ENCODE assay signal across 23 cellular contexts in genomic region chr10:29828440-29828894, GRCh38.
DNase-seq lines count a peak whose midpoint lies in the region; FAIRE-seq and TF ChIP-seq lines count a peak whose summit lies in the region.
"Had no signal": no experiment of that assay in that cellular context is flagged by ENCODE, and none has a peak within 500 bp of the region (broad histone marks: within the 10 kb centered on the region; RNA-seq: fewer than 3 reads in every experiment).

No MANE protein-coding gene starts in this region.

- H2AFZ ChIP-seq in PC-9: no peak overlapping the region
- H2AFZ ChIP-seq: GM23338 had no signal

- TF ChIP-seq CTCF in CD14-positive monocyte (IDR thresholded peaks at IDR 0.05) (no peak), PC-9 (conservative IDR thresholded peaks at IDR 0.05) (no peak), nephron (IDR thresholded peaks at IDR 0.05; ENCODE audit: unreplicated experiment in 3 of 3) (no peak)

- FAIRE-seq in endometrium (lab: Jason Lieb, UNC): peak; percentile 71
- FAIRE-seq: islet of Langerhans had no signal

- CTCF ChIA-PET in PC-9 (lab: Charles Lee): no interaction called here

- DNase-seq in CD14-positive monocyte (ENCODE audit: low spot score) (no peak), PC-9 (peak in 1 of 2 experiments; percentile 65), NK-92 (lab: John Stamatoyannopoulos, UW; ENCODE audit: unreplicated experiment) (no peak), amygdala (lab: John Stamatoyannopoulos, UW) (no peak), NCI-H2227 (lab: John Stamatoyannopoulos, UW; ENCODE audit: unreplicated experiment) (no peak), NCI-H2107 treated with DMSO at 0.1 percent for 48 hours (lab: John Stamatoyannopoulos, UW; ENCODE audit: unreplicated experiment) (no peak)
- DNase-seq: ACHN; activated B cell treated with CpG ODN at 0.5 μM for 24 hours; CD4-positive, alpha-beta memory T cell; effector CD4-positive, alpha-beta T cell; mesendoderm; NCI-H187; NCI-H510A; psoas muscle; SHP77 treated with DMSO at 0.1 percent for 48 hours had no signal

- intact Hi-C loops in CD14-positive monocyte (cut with micrococcal nuclease) (no loop called here), PC-9 (cut with micrococcal nuclease; ENCODE audit: unreplicated experiment) (no loop called here)

- H3F3A ChIP-seq in PC-9 (ENCODE audit: insufficient read depth, low read depth): no peaks in the 10 kb centered on the region

- H3K27me3 ChIP-seq in PC-9 (ENCODE audit: insufficient read depth, low read depth): no peaks in the 10 kb centered on the region

- no peaks in the 10 kb centered on the region for H3K9me2 ChIP-seq in PC-9 (ENCODE audit: insufficient read depth)

- H3K9me3 Mint-ChIP-seq in CD14-positive monocyte (peaks cover 8 to 18% (median 15%) of the 10 kb centered on the region in 7 donors), nephron (peaks cover 4% of the 10 kb centered on the region)
- H3K9me3 Mint-ChIP-seq: activated B cell treated with CpG ODN at 0.5 μM for 24 hours, GM23338 had no signal

- POLR2A ChIA-PET in PC-9 (lab: Charles Lee; ENCODE audit: unreplicated experiment): interaction anchor here (0.6 kb wide), 1 partner anchor 119 kb away, joined by 4 read pairs; no protein-coding TSS in a partner anchor

- H3K27me3 Mint-ChIP-seq in CD14-positive monocyte (ENCODE audit: low read depth in 3 of 3): peaks cover 3 to 11% (median 6%) of the 10 kb centered on the region in 3 donors
- peaks cover 6% of the 10 kb centered on the region for H3K27me3 Mint-ChIP-seq in nephron (ENCODE audit: low read depth)
- H3K27me3 Mint-ChIP-seq: activated B cell treated with CpG ODN at 0.5 μM for 24 hours had no signal

- H3K4me1 Mint-ChIP-seq in CD14-positive monocyte (peaks cover 24% of the 10 kb centered on the region), nephron (peaks cover 31% of the 10 kb centered on the region)
- H3K4me1 Mint-ChIP-seq: activated B cell treated with CpG ODN at 0.5 μM for 24 hours; CD4-positive, alpha-beta memory T cell; neural crest cell had no signal

- peak overlapping the region; percentile 35 for H3K27ac ChIP-seq in PC-9
- H3K27ac ChIP-seq: psoas muscle, thoracic aorta had no signal

- no TSS peak for BruUV-seq in PC-9 (replicated peaks; lab: Mats Ljungman, UMichigan)

- H3K27ac Mint-ChIP-seq in CD14-positive monocyte (peak overlapping the region in 6 of 7 donors; percentile 54 to 95 (median 86)), nephron (peak overlapping the region in 2 of 3 experiments; percentile 29 to 37)
- H3K27ac Mint-ChIP-seq: activated B cell treated with CpG ODN at 0.5 μM for 24 hours; activated T-helper 2 cell treated with anti-CD3 and anti-CD28 coated beads, Interferon-gamma antibody, Interleukin-2, Interleukin-4, amounts not matched to agents 10 μg/mL and 5 μg/mL and 100 μg/mL, durations not matched to agents 14 hours and 24 hours and 36 hours; CD4-positive, alpha-beta memory T cell; GM23338; T-helper 2 cell treated with Interferon-gamma antibody and Interleukin-4, amounts not matched to agents 5 μg/mL and 100 μg/mL, for 36 hours had no signal

- H3K4me1 ChIP-seq in PC-9 (replicated peaks; ENCODE audit: insufficient read depth): peaks cover 14% of the 10 kb centered on the region
- H3K4me1 ChIP-seq: psoas muscle had no signal

- H3K4me3 Mint-ChIP-seq in CD14-positive monocyte (peak overlapping the region in 1 of 2 donors; percentile 50), nephron (no peak overlapping the region)
- H3K4me3 Mint-ChIP-seq: activated B cell treated with CpG ODN at 0.5 μM for 24 hours; CD4-positive, alpha-beta memory T cell; GM23338; neural crest cell; T-helper 2 cell treated with Interferon-gamma antibody and Interleukin-4, amounts not matched to agents 5 μg/mL and 100 μg/mL, for 36 hours had no signal

- H3K79me2 ChIP-seq in PC-9 (ENCODE audit: low read depth): no peaks in the 10 kb centered on the region

- H3K36me3 Mint-ChIP-seq in CD14-positive monocyte (no peaks in the 10 kb centered on the region), nephron (ENCODE audit: low read depth) (no peaks in the 10 kb centered on the region)
- H3K36me3 Mint-ChIP-seq: CD4-positive, alpha-beta memory T cell had no signal

- H3K4me2 ChIP-seq in PC-9: no peak overlapping the region
- H3K4me2 ChIP-seq: GM23338 had no signal

- H3K4me3 ChIP-seq in PC-9: no peak overlapping the region
- H3K4me3 ChIP-seq: GM23338, psoas muscle, thoracic aorta had no signal

- H4K20me1 ChIP-seq in PC-9 (ENCODE audit: insufficient read depth): no peaks in the 10 kb centered on the region

- H3K9me3 ChIP-seq in PC-9 (ENCODE audit: insufficient read depth, low read depth): no peaks in the 10 kb centered on the region
- H3K9me3 ChIP-seq: psoas muscle, thoracic aorta had no signal

- H3K36me3 ChIP-seq in PC-9 (ENCODE audit: low read depth): no peaks in the 10 kb centered on the region
- H3K36me3 ChIP-seq: thoracic aorta had no signal
